8 cellular contexts compared by ENCODE assay signal in the genomic region with DNA sequence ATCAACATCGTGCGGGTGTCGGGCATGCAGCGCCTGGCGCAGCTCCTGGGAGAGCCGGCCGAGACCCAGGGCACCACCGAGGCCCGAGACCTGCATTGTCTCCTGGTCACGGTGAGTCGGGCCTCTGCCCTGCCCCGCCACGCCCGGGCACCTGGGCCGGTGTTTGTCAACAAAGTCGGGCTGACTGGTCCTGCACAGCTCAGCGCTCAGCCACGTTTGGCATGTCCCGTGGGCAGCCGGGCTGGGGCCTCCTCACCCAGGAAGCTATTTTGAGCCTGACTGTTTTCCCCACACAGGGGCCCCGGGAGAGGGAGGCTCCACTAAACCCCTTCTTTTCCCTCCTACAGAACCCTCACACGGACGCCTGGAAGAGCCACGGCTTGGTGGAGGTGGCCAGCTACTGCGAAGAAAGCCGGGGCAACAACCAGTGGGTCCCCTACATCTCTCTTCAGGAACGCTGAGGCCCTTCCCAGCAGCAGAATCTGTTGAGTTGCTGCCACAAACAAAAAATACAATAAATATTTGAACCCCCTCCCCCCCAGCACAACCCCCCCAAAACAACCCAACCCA. TPM values are rescaled to one million over a fixed set of nuclear protein-coding genes. Genes with fewer than 3 reads are reported as not detected.
DNase-seq lines count a peak whose midpoint lies in the region; ATAC-seq and TF ChIP-seq lines count a peak whose summit lies in the region.

No MANE protein-coding gene starts in this region.

- H3K4me1 ChIP-seq in SJCRH30 (no peaks in the 10 kb centered on the region), lung (ENCODE audit: control insufficient read depth in 2 of 2, insufficient read depth in 2 of 2, low read length in 2 of 2) (peaks cover 0 to 4% of the 10 kb centered on the region in 2 donors), thoracic aorta (ENCODE audit: control insufficient read depth in 1 of 2, low read depth in 2 of 2) (peaks cover 13 to 31% of the 10 kb centered on the region in 2 donors)

- H3K27ac ChIP-seq in SJCRH30 (no peak overlapping the region), lung (ENCODE audit: low read depth in 1 of 2, low read length in 1 of 2) (peak overlapping the region; percentile 85 to 87), thoracic aorta (peak overlapping the region; percentile 87 to 91)

- no peaks in the 10 kb centered on the region for H3K27me3 ChIP-seq in SJCRH30
- H3K27me3 ChIP-seq in lung (ENCODE audit: control insufficient read depth, insufficient read depth) = no peaks in the 10 kb centered on the region
- H3K27me3 ChIP-seq in thoracic aorta (replicated peaks; ENCODE audit: insufficient read depth) = no peaks in the 10 kb centered on the region

- TF ChIP-seq CTCF in lung (IDR thresholded peaks at IDR 0.05; ENCODE audit: control extremely low read depth, extremely low read depth) (no peak), thoracic aorta (IDR thresholded peaks at IDR 0.05) (no peak)

- H3K4me3 ChIP-seq in SJCRH30 = peak overlapping the region; percentile 76
- H3K4me3 ChIP-seq in lung = peak overlapping the region; percentile 84
- peak overlapping the region; percentile 89 for H3K4me3 ChIP-seq in thoracic aorta

- DNase-seq in EL (peak; percentile 48), SJCRH30 (no peak), dedifferentiated amniotic fluid mesenchymal stem cell (ENCODE audit: extremely low spot score) (peak; percentile 38), lung (ENCODE audit: low spot score) (peak; percentile 48), thoracic aorta (ENCODE audit: low spot score) (no peak), GF-D8 (lab: John Stamatoyannopoulos, UW) (no peak), NCI-H2081 treated with DMSO at 0.1 percent for 48 hours (lab: John Stamatoyannopoulos, UW) (no peak), HUDEP-2 (lab: John Stamatoyannopoulos, UW; ENCODE audit: unreplicated experiment in 76 of 76) (no peak)

- H3K36me3 ChIP-seq in SJCRH30 = no peaks in the 10 kb centered on the region
- H3K36me3 ChIP-seq in lung (ENCODE audit: control insufficient read depth in 2 of 2, insufficient read depth in 2 of 2, low read length in 2 of 2) = peaks cover 0 to 8% of the 10 kb centered on the region in 2 donors
- H3K36me3 ChIP-seq in thoracic aorta = peaks cover 12% of the 10 kb centered on the region

- WGBS in lung, 2 donors = 5% methylated on average over 22 to 27 of the region's 27 CpGs

- no peaks in the 10 kb centered on the region for H3K9me3 ChIP-seq in SJCRH30 (replicated peaks)
- no peaks in the 10 kb centered on the region for H3K9me3 ChIP-seq in lung (ENCODE audit: control insufficient read depth in 2 of 2, insufficient read depth in 1 of 2, low read length in 1 of 2)
- H3K9me3 ChIP-seq in thoracic aorta = no peaks in the 10 kb centered on the region

- ATAC-seq in lung (ENCODE audit: insufficient read depth, low FRiP score) (no peak), thoracic aorta (ENCODE audit: insufficient number of reproducible peaks, low FRiP score, low read depth) (no peak)

RNA-seq across cellular contexts. Expression of gene GADD45B, which starts 1.3 kb away (rescaled TPM):
- total RNA-seq in SJCRH30 (2014; rRNA removed; shearing (Covaris generic)) = 2.6 and 2.8 TPM in 2 replicates
- 10 to 100 TPM; 81.0 to 92.7 TPM for total RNA-seq in lung
- polyA plus RNA-seq in lung = 100 to 1,000 TPM in 1 of 2 donors, 10 to 100 TPM in 1; 92.4 to 405 TPM
- 100 to 1,000 TPM; 430 to 498 TPM for total RNA-seq in thoracic aorta

RNA-seq across cellular contexts. Expression of gene LMNB2, which starts 20.5 kb away (rescaled TPM):
- total RNA-seq in SJCRH30 (2014; rRNA removed; shearing (Covaris generic)) = 152 and 160 TPM in 2 replicates
- total RNA-seq in lung = 10 to 100 TPM; 19.1 to 42.9 TPM
- 10 to 100 TPM; 19.7 to 37.0 TPM for polyA plus RNA-seq in lung
- total RNA-seq in thoracic aorta = 10 to 100 TPM; 23.6 to 43.3 TPM

RNA-seq across cellular contexts. Expression of gene TIMM13, which starts 49.8 kb away (rescaled TPM):
- total RNA-seq in SJCRH30 (2014; rRNA removed; shearing (Covaris generic)) = 35.7 and 49.3 TPM in 2 replicates
- total RNA-seq in lung = 100 to 1,000 TPM in 1 of 2 donors, 10 to 100 TPM in 1; 27.2 to 103 TPM
- polyA plus RNA-seq in lung = 100 to 1,000 TPM in 1 of 2 donors, 10 to 100 TPM in 1; 58.5 to 103 TPM
- 10 to 100 TPM; 19.4 to 23.4 TPM for total RNA-seq in thoracic aorta

Comparison
In these comparisons a context has a peak if more than half of its experiments do, and no peak if none do; other contexts are left out.
1. DNase-seq: peak in EL (single experiment), dedifferentiated amniotic fluid mesenchymal stem cell (single experiment) and lung (single experiment); none in SJCRH30 (0 of 2), thoracic aorta (single experiment), GF-D8 (single experiment), NCI-H2081 treated with DMSO at 0.1 percent for 48 hours (single experiment) and HUDEP-2 (0 of 76).
2. RNA of gene GADD45B, which starts 1.3 kb away (total RNA-seq): 430 to 498 TPM in thoracic aorta and 81.0 to 92.7 TPM in lung; 2.6 to 2.8 TPM in SJCRH30; every median in the first group is over 10 times any median in the second.
3. Peak in every context shown above with its lines, with median percentiles within 50 percentile points of each other: H3K4me3 ChIP-seq.